9 cellular contexts compared by ENCODE assay signal in genomic region chr2:204967199-204967995, GRCh38.
DNase-seq lines count a peak whose midpoint lies in the region; ATAC-seq and TF ChIP-seq lines count a peak whose summit lies in the region.
"Had no signal": no experiment of that assay in that cellular context is flagged by ENCODE, and none has a peak within 500 bp of the region (broad histone marks: within the 10 kb centered on the region; RNA-seq: fewer than 3 reads in every experiment).

No MANE protein-coding gene starts in this region.

- H3K4me3 Mint-ChIP-seq in CD8-positive, alpha-beta T cell, result peak overlapping the region; percentile 60
- H3K4me3 Mint-ChIP-seq in T-helper 1 cell treated with Interleukin-12 subunit alpha and Interleukin-12 subunit beta and Interleukin-4 antibody, amounts not matched to agents 30 μg/mL and 1 μg/mL, for 36 hours, result peak overlapping the region; percentile 54
- H3K4me3 Mint-ChIP-seq in natural killer cell treated with Interleukin-12 subunit alpha and Interleukin-12 subunit beta and Interleukin-15 and Interleukin-18, amount 100 ng/mL, for 72 hours, result peak overlapping the region; percentile 42
- H3K4me3 Mint-ChIP-seq: mesothelial cell of epicardium had no signal

- H3K27me3 ChIP-seq in CD8-positive, alpha-beta T cell (ENCODE audit: insufficient read depth, low read length), result no peaks in the 10 kb centered on the region

- H3K9me3 Mint-ChIP-seq in CD8-positive, alpha-beta T cell, result peaks cover 4% of the 10 kb centered on the region
- H3K9me3 Mint-ChIP-seq in T-helper 1 cell treated with Interleukin-12 subunit alpha and Interleukin-12 subunit beta and Interleukin-4 antibody, amounts not matched to agents 30 μg/mL and 1 μg/mL, for 36 hours, result peaks cover 11% of the 10 kb centered on the region
- H3K9me3 Mint-ChIP-seq in natural killer cell treated with Interleukin-12 subunit alpha and Interleukin-12 subunit beta and Interleukin-15 and Interleukin-18, amount 100 ng/mL, for 72 hours, result peaks cover 4% of the 10 kb centered on the region
- H3K9me3 Mint-ChIP-seq: mesothelial cell of epicardium had no signal

- CTCF ChIA-PET in CD8-positive, alpha-beta T cell (lab: Charles Lee), result interaction anchor here (1.2 to 1.8 kb wide), 6 partner anchors 12 to 708 kb away, joined by 3 to 5 read pairs (median 4); no protein-coding TSS in a partner anchor

- no peaks in the 10 kb centered on the region for H3K36me3 ChIP-seq in CD8-positive, alpha-beta T cell (ENCODE audit: insufficient read depth, low read length)

- H3K4me3 ChIP-seq in CD8-positive, alpha-beta T cell (ENCODE audit: low read depth, low read length), result peak overlapping the region; percentile 7

- peak overlapping the region; percentile 46 for H3K27ac ChIP-seq in CD8-positive, alpha-beta T cell (ENCODE audit: low read depth, low read length)

- intact Hi-C loops in CD8-positive, alpha-beta T cell (cut with DNase I, micrococcal nuclease), result loop anchor here in 1 of 2 experiments (5.0 kb wide), 1 partner anchor 110 kb away; no protein-coding TSS in a partner anchor

- H3K9me3 ChIP-seq in CD8-positive, alpha-beta T cell (ENCODE audit: low read length), result no peaks in the 10 kb centered on the region

- POLR2A ChIA-PET in CD8-positive, alpha-beta T cell (lab: Charles Lee), result interaction anchor here (0.7 to 2.1 kb wide), 5 partner anchors 10 to 119 kb away, joined by 3 to 12 read pairs (median 3); no protein-coding TSS in a partner anchor

- no peaks in the 10 kb centered on the region for H3K36me3 Mint-ChIP-seq in CD8-positive, alpha-beta T cell
- peaks cover 18% of the 10 kb centered on the region for H3K36me3 Mint-ChIP-seq in T-helper 1 cell treated with Interleukin-12 subunit alpha and Interleukin-12 subunit beta and Interleukin-4 antibody, amounts not matched to agents 30 μg/mL and 1 μg/mL, for 36 hours (ENCODE audit: low read depth)
- H3K36me3 Mint-ChIP-seq in natural killer cell treated with Interleukin-12 subunit alpha and Interleukin-12 subunit beta and Interleukin-15 and Interleukin-18, amount 100 ng/mL, for 72 hours, result no peaks in the 10 kb centered on the region
- H3K36me3 Mint-ChIP-seq: mesothelial cell of epicardium had no signal

- no peak for TF ChIP-seq CTCF in CD8-positive, alpha-beta T cell (IDR thresholded peaks at IDR 0.05)

- ATAC-seq in CD8-positive, alpha-beta T cell, result peak; percentile 76
- ATAC-seq in natural killer cell treated with Interleukin-12 subunit alpha and Interleukin-12 subunit beta and Interleukin-15 and Interleukin-18, amount 100 ng/mL, for 72 hours, result peak in 1 of 2 donors; percentile 73
- ATAC-seq in GM18867 (IDR thresholded peaks at IDR 0.05; ENCODE audit: unreplicated experiment), result no peak
- no peak for ATAC-seq in GM21515 (IDR thresholded peaks at IDR 0.05; ENCODE audit: unreplicated experiment)

- H3K4me1 ChIP-seq in CD8-positive, alpha-beta T cell (ENCODE audit: insufficient read depth, low read length), result peaks cover 64% of the 10 kb centered on the region

- DNase-seq in CD8-positive, alpha-beta T cell, result peak; percentile 2 to 85 (median 59)
- peak; percentile 60 for DNase-seq in activated T-helper 1 cell treated with Interleukin-2 at 50 U/mL for 16 hours (ENCODE audit: low read depth)
- DNase-seq in natural killer cell treated with Interleukin-12 subunit alpha and Interleukin-12 subunit beta and Interleukin-15 and Interleukin-18, amount 100 ng/mL, for 72 hours (ENCODE audit: low spot score), result no peak
- DNase-seq in kidney tubule cell (ENCODE audit: low spot score), result no peak
- DNase-seq in AML-193 (lab: John Stamatoyannopoulos, UW), result no peak

- H3K4me1 Mint-ChIP-seq in CD8-positive, alpha-beta T cell (ENCODE audit: low read depth), result peaks cover 57% of the 10 kb centered on the region
- H3K4me1 Mint-ChIP-seq in T-helper 1 cell treated with Interleukin-12 subunit alpha and Interleukin-12 subunit beta and Interleukin-4 antibody, amounts not matched to agents 30 μg/mL and 1 μg/mL, for 36 hours (ENCODE audit: low read depth), result peaks cover 45% of the 10 kb centered on the region
- peaks cover 18 to 22% of the 10 kb centered on the region in 2 donors for H3K4me1 Mint-ChIP-seq in natural killer cell treated with Interleukin-12 subunit alpha and Interleukin-12 subunit beta and Interleukin-15 and Interleukin-18, amount 100 ng/mL, for 72 hours (ENCODE audit: low read depth in 2 of 2)

- H3K27me3 Mint-ChIP-seq in CD8-positive, alpha-beta T cell (ENCODE audit: low read depth), result no peaks in the 10 kb centered on the region
- no peaks in the 10 kb centered on the region for H3K27me3 Mint-ChIP-seq in T-helper 1 cell treated with Interleukin-12 subunit alpha and Interleukin-12 subunit beta and Interleukin-4 antibody, amounts not matched to agents 30 μg/mL and 1 μg/mL, for 36 hours (ENCODE audit: low read depth)
- no peaks in the 10 kb centered on the region for H3K27me3 Mint-ChIP-seq in natural killer cell treated with Interleukin-12 subunit alpha and Interleukin-12 subunit beta and Interleukin-15 and Interleukin-18, amount 100 ng/mL, for 72 hours

- peak overlapping the region; percentile 96 for H3K27ac Mint-ChIP-seq in CD8-positive, alpha-beta T cell
- peak overlapping the region; percentile 92 for H3K27ac Mint-ChIP-seq in T-helper 1 cell treated with Interleukin-12 subunit alpha and Interleukin-12 subunit beta and Interleukin-4 antibody, amounts not matched to agents 30 μg/mL and 1 μg/mL, for 36 hours
- H3K27ac Mint-ChIP-seq in natural killer cell treated with Interleukin-12 subunit alpha and Interleukin-12 subunit beta and Interleukin-15 and Interleukin-18, amount 100 ng/mL, for 72 hours, result peak overlapping the region; percentile 0 to 8
- H3K27ac Mint-ChIP-seq: mesothelial cell of epicardium had no signal

Comparison
In these comparisons a context has a peak if more than half of its experiments do, and no peak if none do; other contexts are left out.
1. DNase-seq: peak in CD8-positive, alpha-beta T cell (7 of 7) and activated T-helper 1 cell treated with Interleukin-2 at 50 U/mL for 16 hours (single experiment); none in natural killer cell treated with Interleukin-12 subunit alpha and Interleukin-12 subunit beta and Interleukin-15 and Interleukin-18, amount 100 ng/mL, for 72 hours (single experiment), kidney tubule cell (single experiment) and AML-193 (0 of 2).
2. H3K27ac Mint-ChIP-seq: peak in every context shown above with its lines; median percentile 96 in CD8-positive, alpha-beta T cell; 92 in T-helper 1 cell treated with Interleukin-12 subunit alpha and Interleukin-12 subunit beta and Interleukin-4 antibody, amounts not matched to agents 30 μg/mL and 1 μg/mL, for 36 hours; 4 in natural killer cell treated with Interleukin-12 subunit alpha and Interleukin-12 subunit beta and Interleukin-15 and Interleukin-18, amount 100 ng/mL, for 72 hours.
3. Peak in every context shown above with its lines, with median percentiles within 50 percentile points of each other: H3K4me3 Mint-ChIP-seq.